Comparison of ENCODE assay signal across 24 cellular contexts in the genomic region with DNA sequence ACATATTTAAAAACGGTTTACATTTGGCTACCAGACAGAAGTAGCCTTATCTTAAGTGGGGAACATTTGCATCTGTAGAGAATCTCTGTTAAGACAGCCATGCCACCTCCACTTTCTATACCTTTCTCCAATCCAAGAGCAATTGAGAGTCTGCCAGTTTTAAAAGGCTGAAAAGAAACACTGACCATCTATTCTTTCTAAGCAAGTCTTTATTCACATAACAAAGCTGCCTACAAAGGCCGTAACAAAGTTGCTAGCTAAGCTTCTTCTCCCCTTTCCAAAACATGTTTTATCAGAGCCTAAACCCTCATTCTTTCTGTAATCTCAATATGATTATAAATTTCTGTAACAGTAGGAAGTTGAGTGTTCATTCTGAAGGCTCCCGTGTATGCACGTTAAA.
"Had no signal": no experiment of that assay in that cellular context is flagged by ENCODE, and none has a peak within 500 bp of the region (broad histone marks: within the 10 kb centered on the region; RNA-seq: fewer than 3 reads in every experiment).

No MANE protein-coding gene starts in this region.

- H2AFZ ChIP-seq: parathyroid adenoma had no signal

- H3K27me3 ChIP-seq: esophagus squamous epithelium, heart right ventricle, right atrium auricular region, stomach, tibial artery had no signal

- H3K9ac ChIP-seq: parathyroid adenoma had no signal

- H3K27ac ChIP-seq: coronary artery, esophagus squamous epithelium, heart right ventricle, parathyroid adenoma, prostate gland, right atrium auricular region, stomach, tibial artery had no signal

- H3K4me2 ChIP-seq: smooth muscle cell had no signal

- H3K36me3 ChIP-seq: esophagus squamous epithelium, heart right ventricle, prostate gland, right atrium auricular region, stomach, tibial artery had no signal

- H3K4me1 ChIP-seq: esophagus squamous epithelium, heart right ventricle, parathyroid adenoma, prostate gland, right atrium auricular region, stomach, tibial artery had no signal

- DNase-seq: dermis blood vessel endothelial cell; effector memory CD8-positive, alpha-beta T cell; erythroblast; esophagus squamous epithelium; foreskin melanocyte; glutamatergic neuron; heart right ventricle; hippocampal formation; left ventricle myocardium superior; natural killer cell; stimulated activated CD4-positive, alpha-beta T cell treated with anti-CD3 and anti-CD28 coated beads, Interleukin-12 subunit alpha, Interleukin-12 subunit beta, amount 100 ng/mL, for 4 hours; stimulated activated CD4-positive, alpha-beta T cell treated with anti-CD3 and anti-CD28 coated beads, Interleukin-1b, Interleukin-23, amount 100 ng/mL, for 48 hours; stimulated activated CD4-positive, alpha-beta T cell treated with anti-CD3 and anti-CD28 coated beads, Interleukin-4, amount 100 ng/mL, for 1 hour; stimulated activated naive CD4-positive, alpha-beta T cell treated with Interleukin-2 at 50 U/mL for 16 hours; stomach; tibial artery had no signal

- H3K9me3 ChIP-seq: prostate gland, tibial artery had no signal

- H3K79me2 ChIP-seq: parathyroid adenoma had no signal

- ATAC-seq: effector memory CD8-positive, alpha-beta T cell; heart right ventricle; left ventricle myocardium superior; natural killer cell; sciatic nerve; stimulated activated effector memory CD8-positive, alpha-beta T cell treated with anti-CD3 and anti-CD28 coated beads, Interleukin-12 subunit alpha, Interleukin-12 subunit beta, amount 100 ng/mL, for 72 hours had no signal

- H3K4me3 ChIP-seq: coronary artery, esophagus squamous epithelium, heart right ventricle, lung, prostate gland, right atrium auricular region, smooth muscle cell, stomach, tibial artery had no signal
